16 cellular contexts compared by ENCODE assay signal in the genomic region with DNA sequence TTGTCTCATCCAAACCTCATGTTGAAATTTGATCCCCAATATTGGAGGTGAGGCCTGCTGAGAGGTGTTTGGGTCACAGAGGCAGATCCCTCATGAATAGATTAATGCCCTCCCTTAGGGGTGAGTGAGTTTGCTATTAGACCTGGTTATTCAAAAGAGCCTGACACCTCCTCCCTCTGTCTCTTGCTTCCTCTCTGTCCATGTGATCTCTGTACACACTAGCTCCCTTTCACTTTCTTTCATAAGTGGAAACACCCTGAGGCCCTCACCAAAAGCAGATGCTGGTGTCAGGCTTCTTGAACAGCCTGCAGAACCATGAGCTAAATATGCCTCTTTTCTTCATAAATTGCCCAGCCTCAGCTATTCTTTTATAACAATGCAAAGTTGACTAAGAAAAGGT.
DNase-seq lines count a peak whose midpoint lies in the region; ATAC-seq, FAIRE-seq and TF ChIP-seq lines count a peak whose summit lies in the region.
"Had no signal": no experiment of that assay in that cellular context is flagged by ENCODE, and none has a peak within 500 bp of the region (broad histone marks: within the 10 kb centered on the region; RNA-seq: fewer than 3 reads in every experiment).

No MANE protein-coding gene starts in this region.

- no peak for TF ChIP-seq POLR2A in GM12892 (IDR thresholded peaks at IDR 0.05; ENCODE audit: low read depth, low read length)

- no peaks in the 10 kb centered on the region for H3K9me3 ChIP-seq in fibroblast of lung (ENCODE audit: control insufficient read depth, insufficient read depth, low read depth, low read length)
- H3K9me3 ChIP-seq: esophagus squamous epithelium, thyroid gland had no signal

- no peaks in the 10 kb centered on the region for H3K4me1 ChIP-seq in fibroblast of lung (ENCODE audit: control insufficient read depth, extremely low read depth, insufficient read depth, low read length)
- H3K4me1 ChIP-seq: adrenal gland, esophagus squamous epithelium, thyroid gland had no signal

- H3K79me2 ChIP-seq in fibroblast of lung (ENCODE audit: control insufficient read depth, insufficient read depth, low read length), result no peaks in the 10 kb centered on the region

- H2AFZ ChIP-seq in fibroblast of lung (ENCODE audit: low read length), result peak overlapping the region; percentile 41

- no peak overlapping the region for H3K9ac ChIP-seq in fibroblast of lung (ENCODE audit: insufficient read depth, low read length)

- no peak overlapping the region for H3K4me2 ChIP-seq in fibroblast of lung (ENCODE audit: extremely low read depth, insufficient read depth, low read length)

- no peak overlapping the region for H3K4me3 ChIP-seq in fibroblast of lung (replicated peaks in 1 of 4; ENCODE audit: control extremely low read depth in 1 of 4, insufficient read depth in 1 of 4, low read depth in 3 of 4, low read length in 4 of 4)
- H3K4me3 ChIP-seq: adrenal gland, esophagus squamous epithelium, lung, thyroid gland had no signal

- no peak overlapping the region for H3K27ac ChIP-seq in fibroblast of lung (ENCODE audit: insufficient read depth, low read length)
- H3K27ac ChIP-seq: adrenal gland, esophagus squamous epithelium, thyroid gland had no signal

- no peak for FAIRE-seq in GM12892 (lab: Jason Lieb, UNC)

- TF ChIP-seq CTCF in fibroblast of lung (conservative IDR thresholded peaks at IDR 0.05 in 1 of 2, IDR thresholded peaks at IDR 0.05 in 1 of 2; ENCODE audit: low read depth in 1 of 2, low read length in 2 of 2), result no peak

- no peak for DNase-seq in fibroblast of lung (ENCODE audit: low read depth in 2 of 2)
- DNase-seq in GM12892 (ENCODE audit: insufficient read length), result no peak
- DNase-seq in NCI-H774 (lab: John Stamatoyannopoulos, UW), result no peak
- no peak for DNase-seq in occipital lobe (lab: John Stamatoyannopoulos, UW)
- DNase-seq: activated CD4-positive, CD25-positive, alpha-beta regulatory T cell; adrenal gland; esophagus squamous epithelium; head of caudate nucleus; NCI-H1092 treated with DMSO at 0.1 percent for 48 hours; SIG-M5; thyroid gland had no signal

- ATAC-seq in GM18519 (IDR thresholded peaks at IDR 0.05; ENCODE audit: low FRiP score, unreplicated experiment) (peak; percentile 59), GM21526 (IDR thresholded peaks at IDR 0.05; ENCODE audit: low FRiP score, unreplicated experiment) (peak; percentile 67), HG03432 (IDR thresholded peaks at IDR 0.05; ENCODE audit: unreplicated experiment) (peak; percentile 54), HG03159 (IDR thresholded peaks at IDR 0.05; ENCODE audit: unreplicated experiment) (no peak)

- no peaks in the 10 kb centered on the region for H3K36me3 ChIP-seq in fibroblast of lung (ENCODE audit: control insufficient read depth, insufficient read depth, low read length)
- H3K36me3 ChIP-seq: adrenal gland, esophagus squamous epithelium, thyroid gland had no signal

- H4K20me1 ChIP-seq in fibroblast of lung (ENCODE audit: control insufficient read depth, extremely low read depth, insufficient read depth, low read length), result no peaks in the 10 kb centered on the region

- H3K27me3 ChIP-seq in fibroblast of lung (ENCODE audit: control insufficient read depth, insufficient read depth, low read length), result no peaks in the 10 kb centered on the region
- H3K27me3 ChIP-seq: adrenal gland, esophagus squamous epithelium, thyroid gland had no signal
